In genomic region chr3:123552095-123552714, GRCh38 we compare ENCODE assay signal across 9 cellular contexts. TPM values are rescaled to one million over a fixed set of nuclear protein-coding genes. Genes with fewer than 3 reads are reported as not detected.
A peak's percentile ranks its signal among the peaks of the same experiment; 100 is the strongest.
DNase-seq lines count a peak whose midpoint lies in the region; ATAC-seq, FAIRE-seq and TF ChIP-seq lines count a peak whose summit lies in the region.
"Had no signal": no experiment of that assay in that cellular context is flagged by ENCODE, and none has a peak within 500 bp of the region (broad histone marks: within the 10 kb centered on the region; RNA-seq: fewer than 3 reads in every experiment).

No MANE protein-coding gene starts in this region.

- H3K27me3 ChIP-seq in SU-DHL-6 (ENCODE audit: low read length) (no peaks in the 10 kb centered on the region), kidney epithelial cell (ENCODE audit: control insufficient read depth, insufficient read depth, low read length) (no peaks in the 10 kb centered on the region)

- no peaks in the 10 kb centered on the region for H3K9me2 ChIP-seq in SU-DHL-6 (replicated peaks; ENCODE audit: insufficient read depth, low read length)

- H3K36me3 ChIP-seq in SU-DHL-6 (ENCODE audit: low read length) (peaks cover 4% of the 10 kb centered on the region; the same call in 1 of the 2 replicates), kidney epithelial cell (ENCODE audit: control insufficient read depth, insufficient read depth, low read length) (no peaks in the 10 kb centered on the region)

- H3K4me3 ChIP-seq in SU-DHL-6 (ENCODE audit: insufficient read depth, low read length, poor library complexity, severe bottlenecking), result no peak overlapping the region
- no peak overlapping the region for H3K4me3 ChIP-seq in kidney epithelial cell (ENCODE audit: low read depth, low read length)

- no peaks in the 10 kb centered on the region for H3K9me3 ChIP-seq in SU-DHL-6 (ENCODE audit: insufficient read depth, low read length)

- no peaks in the 10 kb centered on the region for H3K79me2 ChIP-seq in SU-DHL-6 (ENCODE audit: insufficient read depth, low read length)

- no peaks in the 10 kb centered on the region for H3F3A ChIP-seq in SU-DHL-6 (ENCODE audit: insufficient read depth)

- H2AFZ ChIP-seq in SU-DHL-6 (ENCODE audit: low read depth, low read length, severe bottlenecking), result no peak overlapping the region

- H3K4me2 ChIP-seq in SU-DHL-6 (ENCODE audit: low read depth, low read length, poor library complexity, severe bottlenecking), result no peak overlapping the region

- H3K27ac ChIP-seq in SU-DHL-6 (ENCODE audit: low read depth, low read length), result no peak overlapping the region

- no peak for FAIRE-seq in HTR-8/SVneo (lab: Jason Lieb, UNC)
- no peak for FAIRE-seq in GM12891 (lab: Jason Lieb, UNC)

- in situ Hi-C loops in Caki2 (cut with HindIII; ENCODE audit: low pct_unique_long_range_greater_than_20kb, low sequenced_read_pairs), result no loop called here

- no peak for ATAC-seq in HG02870 (IDR thresholded peaks at IDR 0.05; ENCODE audit: unreplicated experiment)
- ATAC-seq in GM18870 (IDR thresholded peaks at IDR 0.05; ENCODE audit: unreplicated experiment), result no peak

- TF ChIP-seq CTCF in SU-DHL-6 (IDR thresholded peaks at IDR 0.05; ENCODE audit: insufficient read depth, low read length, poor library complexity, severe bottlenecking) (peak; percentile 27), kidney epithelial cell (IDR thresholded peaks at IDR 0.05; ENCODE audit: insufficient read depth, low read length, poor library complexity, severe bottlenecking) (peak; percentile 66)

- DNase-seq in Caki2 (ENCODE audit: low read depth) (peak; percentile 4), HTR-8/SVneo (ENCODE audit: insufficient read length, low spot score) (peak; percentile 10), kidney epithelial cell (ENCODE audit: low read depth) (no peak), GM12891 (ENCODE audit: insufficient read length, low spot score) (no peak), DMS79 (lab: John Stamatoyannopoulos, UW) (no peak)
- DNase-seq: activated effector memory CD4-positive, alpha-beta T cell treated with anti-CD3 and anti-CD28 coated beads, Interleukin-2, amount 50 U/mL, for 16 hours had no signal

- no peak for TF ChIP-seq POLR2A in GM12891 (IDR thresholded peaks at IDR 0.05; ENCODE audit: low read depth, low read length)

- no peak overlapping the region for H3K9ac ChIP-seq in SU-DHL-6 (ENCODE audit: low read length)

- H4K20me1 ChIP-seq in SU-DHL-6 (ENCODE audit: low read depth, low read length), result no peaks in the 10 kb centered on the region

TF ChIP-seq in GM12891, 5 proteins besides CTCF, POLR2A, EP300 and RAD21:
- no peak for TF ChIP-seq TAF1 (IDR thresholded peaks at IDR 0.05; ENCODE audit: low read depth, low read length)
- TF ChIP-seq POU2F2 (IDR thresholded peaks at IDR 0.05; ENCODE audit: low read depth, low read length), result no peak
- TF ChIP-seq PAX5 (IDR thresholded peaks at IDR 0.05; ENCODE audit: insufficient read depth, low read length, severe bottlenecking), result no peak
- TF ChIP-seq SPI1 (IDR thresholded peaks at IDR 0.05; ENCODE audit: low read depth, low read length), result no peak
- no peak for TF ChIP-seq POLR2AphosphoS5 (IDR thresholded peaks at IDR 0.05; ENCODE audit: low read depth, low read length)

RNA-seq across cellular contexts. Expression of gene HACD2, which starts 32.6 kb away (rescaled TPM):
- 7.7 and 8.6 TPM in 2 replicates for total RNA-seq in Caki2 (2014; rRNA removed; shearing (Covaris generic); ENCODE audit: low replicate concordance)
- 25.2 and 25.5 TPM in 2 replicates for total RNA-seq in kidney epithelial cell
- 5.7 TPM for polyA plus RNA-seq in GM12891 (2012; ENCODE audit: low read depth, missing spikeins)

Comparison
In these comparisons a context has a peak if more than half of its experiments do, and no peak if none do; other contexts are left out.
1. DNase-seq: peak in Caki2 (single experiment) and HTR-8/SVneo (single experiment); none in kidney epithelial cell (single experiment), GM12891 (single experiment) and DMS79 (single experiment).